In genomic region chr9:38278457-38278856, GRCh38 we compare ENCODE assay signal across 26 cellular contexts.
A peak's percentile ranks its signal among the peaks of the same experiment; 100 is the strongest.
DNase-seq lines count a peak whose midpoint lies in the region; ATAC-seq and TF ChIP-seq lines count a peak whose summit lies in the region.
"Had no signal": no experiment of that assay in that cellular context is flagged by ENCODE, and none has a peak within 500 bp of the region (broad histone marks: within the 10 kb centered on the region; RNA-seq: fewer than 3 reads in every experiment).

No MANE protein-coding gene starts in this region.

- peak overlapping the region; percentile 49 for H3K27ac ChIP-seq in colonic mucosa
- H3K27ac ChIP-seq in upper lobe of right lung, result no peak overlapping the region
- H3K27ac ChIP-seq: cardiac muscle cell, pancreas, SJSA1, spleen had no signal

- H3K27me3 ChIP-seq in colonic mucosa (no peaks in the 10 kb centered on the region), upper lobe of right lung (no peaks in the 10 kb centered on the region)
- H3K27me3 ChIP-seq: cardiac muscle cell, pancreas, SJSA1, spleen had no signal

- peaks cover 34% of the 10 kb centered on the region for H3K4me1 Mint-ChIP-seq in activated naive CD4-positive, alpha-beta T cell treated with anti-CD3 and anti-CD28 coated beads, Interleukin-2, amount 10 ng/mL, durations not matched to agents 7 days and 5 days

- H3K4me3 ChIP-seq in colonic mucosa (no peak overlapping the region), upper lobe of right lung (no peak overlapping the region)
- H3K4me3 ChIP-seq: cardiac muscle cell, lung, pancreas, SJSA1, spleen had no signal

- no peaks in the 10 kb centered on the region for H3K9me3 Mint-ChIP-seq in activated naive CD4-positive, alpha-beta T cell treated with anti-CD3 and anti-CD28 coated beads, Interleukin-2, amount 10 ng/mL, durations not matched to agents 7 days and 5 days
- H3K9me3 Mint-ChIP-seq: activated naive CD4-positive, alpha-beta T cell treated with anti-CD3 and anti-CD28 coated beads, Interleukin-2, amount 50 U/mL, for 72 hours; nephron progenitor cell had no signal

- H3K27me3 Mint-ChIP-seq in activated naive CD4-positive, alpha-beta T cell treated with anti-CD3 and anti-CD28 coated beads, Interleukin-2, amount 10 ng/mL, durations not matched to agents 7 days and 5 days, result peaks cover 18% of the 10 kb centered on the region

- DNase-seq in activated naive CD4-positive, alpha-beta T cell treated with anti-CD3 and anti-CD28 coated beads, Interleukin-2, amount 10 ng/mL, durations not matched to agents 7 days and 5 days, result no peak
- no peak for DNase-seq in activated naive CD4-positive, alpha-beta T cell (lab: John Stamatoyannopoulos, UW)
- DNase-seq in NAMALWA (ENCODE audit: low spot score), result peak; percentile 51
- peak; percentile 48 for DNase-seq in colonic mucosa
- no peak for DNase-seq in upper lobe of right lung
- no peak for DNase-seq in NCI-H446 (lab: John Stamatoyannopoulos, UW)
- DNase-seq: activated CD8-positive, alpha-beta memory T cell treated with anti-CD3 and anti-CD28 coated beads, Interleukin-2, amount 50 U/mL, for 48 hours; aorta; C1 segment of cervical spinal cord; Calu3; cortex of kidney; EL; foreskin melanocyte; GOT3; nephron progenitor cell; pancreas; stimulated activated CD4-positive, alpha-beta T cell treated with anti-CD3 and anti-CD28 coated beads, Interleukin-2, amount 100 ng/mL, for 48 hours; T-helper 1 cell had no signal

- H3K27ac Mint-ChIP-seq in activated naive CD4-positive, alpha-beta T cell treated with anti-CD3 and anti-CD28 coated beads, Interleukin-2, amount 10 ng/mL, durations not matched to agents 7 days and 5 days, result peak overlapping the region; percentile 49
- H3K27ac Mint-ChIP-seq: nephron progenitor cell had no signal

- CTCF ChIA-PET in activated naive CD4-positive, alpha-beta T cell treated with anti-CD3 and anti-CD28 coated beads, Interleukin-2, amount 10 ng/mL, durations not matched to agents 7 days and 5 days (lab: Charles Lee), result no interaction called here

- no peak overlapping the region for H3K4me3 Mint-ChIP-seq in activated naive CD4-positive, alpha-beta T cell treated with anti-CD3 and anti-CD28 coated beads, Interleukin-2, amount 10 ng/mL, durations not matched to agents 7 days and 5 days
- H3K4me3 Mint-ChIP-seq: nephron progenitor cell had no signal

- H3K9me3 ChIP-seq in colonic mucosa (no peaks in the 10 kb centered on the region), upper lobe of right lung (no peaks in the 10 kb centered on the region)
- H3K9me3 ChIP-seq: pancreas, SJSA1, spleen had no signal

- intact Hi-C loops in colonic mucosa (cut with DNase I) (no loop called here), upper lobe of right lung (cut with DNase I) (no loop called here)

- no peak overlapping the region for H3K9ac ChIP-seq in colonic mucosa (ENCODE audit: low read depth in 2 of 2, low read length in 2 of 2)

- no peak for TF ChIP-seq CTCF in colonic mucosa (IDR thresholded peaks at IDR 0.05)
- no peak for TF ChIP-seq CTCF in upper lobe of right lung (IDR thresholded peaks at IDR 0.05)

- H3K4me1 ChIP-seq in colonic mucosa (no peaks in the 10 kb centered on the region), upper lobe of right lung (no peaks in the 10 kb centered on the region)
- H3K4me1 ChIP-seq: pancreas, SJSA1, spleen had no signal

- H3K36me3 ChIP-seq in colonic mucosa (no peaks in the 10 kb centered on the region), upper lobe of right lung (no peaks in the 10 kb centered on the region)
- H3K36me3 ChIP-seq: cardiac muscle cell, pancreas, SJSA1, spleen had no signal

- ATAC-seq in upper lobe of right lung, result peak; percentile 22
- ATAC-seq in HG02884 (IDR thresholded peaks at IDR 0.05; ENCODE audit: unreplicated experiment), result no peak
- ATAC-seq: esophagus mucosa, HepG2, pancreas had no signal

- H3K36me3 Mint-ChIP-seq in activated naive CD4-positive, alpha-beta T cell treated with anti-CD3 and anti-CD28 coated beads, Interleukin-2, amount 10 ng/mL, durations not matched to agents 7 days and 5 days, result no peaks in the 10 kb centered on the region
- H3K36me3 Mint-ChIP-seq: activated naive CD4-positive, alpha-beta T cell treated with anti-CD3 and anti-CD28 coated beads, Interleukin-2, amount 50 U/mL, for 72 hours had no signal

Comparison
In these comparisons a context has a peak if more than half of its experiments do, and no peak if none do; other contexts are left out.
1. DNase-seq: peak in NAMALWA (single experiment) and colonic mucosa (single experiment); none in activated naive CD4-positive, alpha-beta T cell treated with anti-CD3 and anti-CD28 coated beads, Interleukin-2, amount 10 ng/mL, durations not matched to agents 7 days and 5 days (single experiment), activated naive CD4-positive, alpha-beta T cell (0 of 4), upper lobe of right lung (single experiment) and NCI-H446 (0 of 2).